In genomic region chr15:67743558-67743957, GRCh38 we compare ENCODE assay signal across 30 cellular contexts.
"Had no signal": no experiment of that assay in that cellular context is flagged by ENCODE, and none has a peak within 500 bp of the region (broad histone marks: within the 10 kb centered on the region; RNA-seq: fewer than 3 reads in every experiment).

No MANE protein-coding gene starts in this region.

- H3K27ac Mint-ChIP-seq: activated CD4-positive, alpha-beta memory T cell treated with anti-CD3 and anti-CD28 coated beads for 36 hours; activated CD4-positive, alpha-beta T cell treated with anti-CD3 and anti-CD28 coated beads, Interleukin-2, amount 10 ng/mL, durations not matched to agents 24 days and 14 days; effector memory CD8-positive, alpha-beta T cell; stimulated activated effector memory CD8-positive, alpha-beta T cell treated with anti-CD3 and anti-CD28 coated beads, Interleukin-12 subunit alpha, Interleukin-12 subunit beta, amount 100 ng/mL, for 72 hours; T-helper 1 cell treated with Interleukin-12 subunit alpha and Interleukin-12 subunit beta and Interleukin-4 antibody, amounts not matched to agents 30 μg/mL and 1 μg/mL, for 36 hours had no signal

- H3K36me3 Mint-ChIP-seq: activated CD4-positive, alpha-beta memory T cell treated with anti-CD3 and anti-CD28 coated beads for 36 hours; naive B cell; stimulated activated effector memory CD8-positive, alpha-beta T cell treated with anti-CD3 and anti-CD28 coated beads, Interleukin-12 subunit alpha, Interleukin-12 subunit beta, amount 100 ng/mL, for 72 hours had no signal

- H3K4me1 ChIP-seq: parathyroid adenoma, psoas muscle had no signal

- H3K4me1 Mint-ChIP-seq: neural crest cell had no signal

- H3K4me3 Mint-ChIP-seq: activated CD4-positive, alpha-beta memory T cell treated with anti-CD3 and anti-CD28 coated beads for 36 hours; activated CD4-positive, alpha-beta T cell treated with anti-CD3 and anti-CD28 coated beads, Interleukin-2, amount 10 ng/mL, durations not matched to agents 24 days and 14 days; effector memory CD8-positive, alpha-beta T cell; neural crest cell; stimulated activated effector memory CD8-positive, alpha-beta T cell treated with anti-CD3 and anti-CD28 coated beads, Interleukin-12 subunit alpha, Interleukin-12 subunit beta, amount 100 ng/mL, for 72 hours; T-helper 1 cell treated with Interleukin-12 subunit alpha and Interleukin-12 subunit beta and Interleukin-4 antibody, amounts not matched to agents 30 μg/mL and 1 μg/mL, for 36 hours had no signal

- H3K36me3 ChIP-seq: brain microvascular endothelial cell, sigmoid colon, stomach, thyroid gland, vagina had no signal

- H3K27me3 ChIP-seq: brain microvascular endothelial cell, dorsolateral prefrontal cortex, gastroesophageal sphincter, sigmoid colon, stomach, thyroid gland, upper lobe of left lung, vagina had no signal

- ATAC-seq: activated naive CD4-positive, alpha-beta T cell treated with anti-CD3 and anti-CD28 coated beads, Interleukin-2, amount 50 U/mL, for 72 hours; effector memory CD8-positive, alpha-beta T cell; gastroesophageal sphincter; left cardiac atrium; left ventricle myocardium superior; psoas muscle; stimulated activated effector memory CD8-positive, alpha-beta T cell treated with anti-CD3 and anti-CD28 coated beads, Interleukin-12 subunit alpha, Interleukin-12 subunit beta, amount 100 ng/mL, for 72 hours had no signal

- H3K9me3 ChIP-seq: gastroesophageal sphincter, psoas muscle, sigmoid colon, stomach, thyroid gland, upper lobe of left lung, vagina had no signal

- H3K27me3 Mint-ChIP-seq: activated CD4-positive, alpha-beta memory T cell treated with anti-CD3 and anti-CD28 coated beads for 36 hours; activated CD4-positive, alpha-beta T cell treated with anti-CD3 and anti-CD28 coated beads, Interleukin-2, amount 10 ng/mL, durations not matched to agents 24 days and 14 days; effector memory CD8-positive, alpha-beta T cell; naive B cell had no signal

- DNase-seq: activated CD4-positive, alpha-beta memory T cell treated with anti-CD3 and anti-CD28 coated beads for 36 hours; activated CD4-positive, alpha-beta T cell treated with anti-CD3 and anti-CD28 coated beads, Interleukin-2, amount 10 ng/mL, durations not matched to agents 24 days and 14 days; activated gamma-delta T cell treated with Interleukin-2 at 50 U/mL for 16 hours; amniotic stem cell; brain microvascular endothelial cell; dorsolateral prefrontal cortex; effector memory CD8-positive, alpha-beta T cell; erythroblast; head of caudate nucleus; hippocampal formation; left cardiac atrium; left ventricle myocardium superior; naive B cell; occipital lobe; psoas muscle; sigmoid colon; small intestine; stimulated activated CD4-positive, alpha-beta T cell treated with anti-CD3 and anti-CD28 coated beads, Interleukin-4, amount 100 ng/mL, for 24 hours; stomach; T-helper 9 cell; thyroid gland; upper lobe of left lung had no signal

- H3K4me3 ChIP-seq: coronary artery, dorsolateral prefrontal cortex, gastroesophageal sphincter, psoas muscle, sigmoid colon, stomach, thyroid gland, upper lobe of left lung, vagina had no signal

- H3K27ac ChIP-seq: brain microvascular endothelial cell, coronary artery, dorsolateral prefrontal cortex, gastroesophageal sphincter, parathyroid adenoma, psoas muscle, sigmoid colon, stomach, thyroid gland, upper lobe of left lung, vagina had no signal

- H3K9me3 Mint-ChIP-seq: activated CD4-positive, alpha-beta memory T cell treated with anti-CD3 and anti-CD28 coated beads for 36 hours; activated CD4-positive, alpha-beta T cell treated with anti-CD3 and anti-CD28 coated beads, Interleukin-2, amount 10 ng/mL, durations not matched to agents 24 days and 14 days; effector memory CD8-positive, alpha-beta T cell; naive B cell; neural crest cell; stimulated activated effector memory CD8-positive, alpha-beta T cell treated with anti-CD3 and anti-CD28 coated beads, Interleukin-12 subunit alpha, Interleukin-12 subunit beta, amount 100 ng/mL, for 72 hours; T-helper 1 cell treated with Interleukin-12 subunit alpha and Interleukin-12 subunit beta and Interleukin-4 antibody, amounts not matched to agents 30 μg/mL and 1 μg/mL, for 36 hours had no signal
